ENCODE assay signal across 8 cellular contexts in genomic region chr12:89461649-89462612, GRCh38.
DNase-seq lines count a peak whose midpoint lies in the region; ATAC-seq and TF ChIP-seq lines count a peak whose summit lies in the region.

No MANE protein-coding gene starts in this region.

- no peaks in the 10 kb centered on the region for H3K27me3 ChIP-seq in esophagus squamous epithelium

- H3K4me1 Mint-ChIP-seq in T-helper 17 cell: peaks cover 14% of the 10 kb centered on the region
- H3K4me1 Mint-ChIP-seq in nephron: peaks cover 12% of the 10 kb centered on the region

- TF ChIP-seq CTCF in esophagus squamous epithelium (IDR thresholded peaks at IDR 0.05) (peak; percentile 16 to 79 (median 61)), nephron (IDR thresholded peaks at IDR 0.05; ENCODE audit: unreplicated experiment in 3 of 3) (peak; percentile 54 to 76 (median 55))

- H3K27ac Mint-ChIP-seq in T-helper 17 cell (no peak overlapping the region), nephron (peak overlapping the region; percentile 2 to 11 (median 6))

- ATAC-seq in GM18508 (IDR thresholded peaks at IDR 0.05; ENCODE audit: insufficient read depth, unreplicated experiment) (peak; percentile 93), HG02943 (IDR thresholded peaks at IDR 0.05; ENCODE audit: low read depth, unreplicated experiment) (peak; percentile 93), T-helper 17 cell (peak; percentile 80)

- H3K4me1 ChIP-seq in esophagus squamous epithelium: peaks cover 3 to 12% (median 3%) of the 10 kb centered on the region in 3 donors

- TF ChIP-seq POLR2A in esophagus squamous epithelium (IDR thresholded peaks at IDR 0.05): no peak

- H3K36me3 ChIP-seq in esophagus squamous epithelium: peaks cover 0 to 5% (median 0%) of the 10 kb centered on the region in 3 donors

- peak overlapping the region in 1 of 4 donors; percentile 39 for H3K4me3 ChIP-seq in esophagus squamous epithelium

- H3K27ac ChIP-seq in esophagus squamous epithelium: peak overlapping the region in 2 of 4 donors; percentile 60 to 70

- intact Hi-C loops in esophagus squamous epithelium (cut with DNase I): loop anchor here (5.0 to 10.0 kb wide), 2 partner anchors 405 to 447 kb away; no protein-coding TSS in a partner anchor

- H3K9me3 Mint-ChIP-seq in nephron: no peaks in the 10 kb centered on the region

- H3K9me3 ChIP-seq in T-helper 17 cell (ENCODE audit: control insufficient read depth, low read length, poor library complexity, severe bottlenecking) (no peaks in the 10 kb centered on the region), esophagus squamous epithelium (no peaks in the 10 kb centered on the region)

- H3K36me3 Mint-ChIP-seq in T-helper 17 cell (ENCODE audit: low read depth) (no peaks in the 10 kb centered on the region), nephron (ENCODE audit: low read depth) (no peaks in the 10 kb centered on the region)

- H3K4me3 Mint-ChIP-seq in T-helper 17 cell: no peak overlapping the region
- H3K4me3 Mint-ChIP-seq in nephron: no peak overlapping the region

- peak; percentile 66 for DNase-seq in AG20443 (ENCODE audit: low spot score)
- peak; percentile 56 for DNase-seq in NCI-H146 (lab: John Stamatoyannopoulos, UW)
- DNase-seq in T-helper 17 cell: no peak
- no peak for DNase-seq in esophagus squamous epithelium (lab: John Stamatoyannopoulos, UW)
- no peak for DNase-seq in stimulated activated CD4-positive, alpha-beta T cell treated with anti-CD3 and anti-CD28 coated beads, Interleukin-2, amount 100 ng/mL, for 24 hours

- 16 to 24% methylated on average over 6 of the region's 6 CpGs for WGBS in esophagus squamous epithelium, 2 donors

- H3K27me3 Mint-ChIP-seq in T-helper 17 cell (no peaks in the 10 kb centered on the region), nephron (ENCODE audit: low read depth) (no peaks in the 10 kb centered on the region)

Comparison
In these comparisons a context has a peak if more than half of its experiments do, and no peak if none do; other contexts are left out.
1. DNase-seq: peak in AG20443 (single experiment) and NCI-H146 (single experiment); none in T-helper 17 cell (0 of 3), esophagus squamous epithelium (single experiment) and stimulated activated CD4-positive, alpha-beta T cell treated with anti-CD3 and anti-CD28 coated beads, Interleukin-2, amount 100 ng/mL, for 24 hours (0 of 2).
2. Peak in every context shown above with its lines, with median percentiles within 50 percentile points of each other: ATAC-seq.